23 cellular contexts compared by ENCODE assay signal in genomic region chrX:36414056-36414455, GRCh38.
"Had no signal": no experiment of that assay in that cellular context is flagged by ENCODE, and none has a peak within 500 bp of the region (broad histone marks: within the 10 kb centered on the region; RNA-seq: fewer than 3 reads in every experiment).

No MANE protein-coding gene starts in this region.

- FAIRE-seq: TTC549 had no signal

- H3K36me3 ChIP-seq: ascending aorta, MG63, Peyer's patch had no signal

- H3K4me3 ChIP-seq: ascending aorta, MG63, Peyer's patch had no signal

- H3K9me3 ChIP-seq: ascending aorta, MG63, Peyer's patch had no signal

- DNase-seq: activated CD4-positive, alpha-beta T cell treated with anti-CD3 and anti-CD28 coated beads, Interleukin-2, amount 50 U/mL, for 1 hour; activated CD4-positive, CD25-positive, alpha-beta regulatory T cell; activated CD8-positive, alpha-beta memory T cell treated with anti-CD3 and anti-CD28 coated beads, Interleukin-2, amount 50 U/mL, for 48 hours; activated CD8-positive, alpha-beta T cell treated with anti-CD3 and anti-CD28 coated beads for 36 hours; activated T-cell treated with anti-CD3 and anti-CD28 coated beads, Interleukin-2, amount 50 U/mL, for 1 hour; amniotic stem cell; KBM-7; MG63; MV-4-11; NCI-H1105; NCI-H1436; NCI-H1694 treated with DMSO at 0.1 percent for 48 hours; NCI-H2029 treated with DMSO at 0.1 percent for 48 hours; NCI-H510A treated with DMSO at 0.1 percent for 48 hours; NCI-H69; NK-92 treated with Interleukin-12 subunit alpha and Interleukin-12 subunit beta, amount 100 ng/mL, for 24 hours; Peyer's patch; SIG-M5; T-cell; T-helper 2 cell; T1000 had no signal

- H3K27ac ChIP-seq: ascending aorta, Peyer's patch had no signal

- H3K4me1 ChIP-seq: ascending aorta, Peyer's patch had no signal

- H3K27me3 ChIP-seq: ascending aorta, MG63, Peyer's patch had no signal
